ENCODE assay signal across 39 cellular contexts in genomic region chr16:58286280-58286679, GRCh38. TPM values are rescaled to one million over a fixed set of nuclear protein-coding genes. Genes with fewer than 3 reads are reported as not detected.
"Had no signal": no experiment of that assay in that cellular context is flagged by ENCODE, and none has a peak within 500 bp of the region (broad histone marks: within the 10 kb centered on the region; RNA-seq: fewer than 3 reads in every experiment).

No MANE protein-coding gene starts in this region.

- H3K27ac ChIP-seq: adrenal gland, ascending aorta, body of pancreas, brain microvascular endothelial cell, breast epithelium, cardiac muscle cell had no signal

- H3K4me3 ChIP-seq: adrenal gland, ascending aorta, body of pancreas, breast epithelium, cardiac muscle cell had no signal

- DNase-seq: activated effector memory CD4-positive, alpha-beta T cell treated with anti-CD3 and anti-CD28 coated beads, Interleukin-2, amount 50 U/mL, for 16 hours; activated effector memory CD4-positive, alpha-beta T cell treated with Interleukin-2 at 50 U/mL for 16 hours; activated gamma-delta T cell; activated gamma-delta T cell treated with Interleukin-2 at 50 U/mL for 16 hours; activated naive CD4-positive, alpha-beta T cell; activated naive CD4-positive, alpha-beta T cell treated with anti-CD3 and anti-CD28 coated beads for 36 hours; activated naive CD4-positive, alpha-beta T cell treated with anti-CD3 and anti-CD28 coated beads, Interleukin-2, amount 10 ng/mL, durations not matched to agents 7 days and 5 days; activated naive CD4-positive, alpha-beta T cell treated with anti-CD3 and anti-CD28 coated beads, Interleukin-2, amount 50 U/mL, for 16 hours; activated naive CD4-positive, alpha-beta T cell treated with Interleukin-2 at 50 U/mL for 16 hours; activated naive CD8-positive, alpha-beta T cell treated with anti-CD3 and anti-CD28 coated beads for 36 hours; activated naive CD8-positive, alpha-beta T cell treated with anti-CD3 and anti-CD28 coated beads, Interleukin-2, amount 10 ng/mL, durations not matched to agents 7 days and 5 days; activated naive CD8-positive, alpha-beta T cell treated with anti-CD3 and anti-CD28 coated beads, Interleukin-2, amount 50 U/mL, for 24 hours; activated T-cell treated with anti-CD3 and anti-CD28 coated beads, Interleukin-2, amount 50 U/mL, for 1 hour; activated T-cell treated with anti-CD3 and anti-CD28 coated beads, Interleukin-2, amount 50 U/mL, for 24 hours; activated T-cell treated with anti-CD3 and anti-CD28 coated beads, Interleukin-2, amount 50 U/mL, for 4 hours; activated T-cell treated with anti-CD3 and anti-CD28 coated beads, Interleukin-2, amount 50 U/mL, for 48 hours; activated T-cell treated with anti-CD3 and anti-CD28 coated beads, Interleukin-2, amount 50 U/mL, for 72 hours; adrenal gland; amniotic stem cell; amygdala; anterior cingulate cortex; aorta; body of pancreas; brain microvascular endothelial cell; caudate nucleus; central memory CD4-positive, alpha-beta T cell; cerebellar nuclear complex had no signal

- FAIRE-seq: astrocyte had no signal

- H3K27me3 ChIP-seq: adrenal gland, ascending aorta, body of pancreas, brain microvascular endothelial cell, breast epithelium, cardiac muscle cell had no signal

- H3K36me3 ChIP-seq: adrenal gland, ascending aorta, brain microvascular endothelial cell, breast epithelium, cardiac muscle cell had no signal

- H3K9me3 ChIP-seq: adrenal gland, ascending aorta, body of pancreas had no signal

- H3K4me1 ChIP-seq: adrenal gland, ascending aorta, body of pancreas, breast epithelium had no signal

- ATAC-seq: activated naive CD4-positive, alpha-beta T cell treated with anti-CD3 and anti-CD28 coated beads, Interleukin-2, amount 50 U/mL, for 72 hours; activated naive CD8-positive, alpha-beta T cell treated with anti-CD3 and anti-CD28 coated beads, Interleukin-2, amount 50 U/mL, for 24 hours; activated T-cell treated with anti-CD3 and anti-CD28 coated beads, Interleukin-2, amount 50 U/mL, for 4 hours; activated T-cell treated with anti-CD3 and anti-CD28 coated beads, Interleukin-2, amount 50 U/mL, for 72 hours; activated T-helper 17 cell treated with anti-CD3 and anti-CD28 coated beads, Interleukin-2, amount 50 U/mL, for 72 hours; body of pancreas had no signal

RNA-seq across cellular contexts. Expression of gene PRSS54, which starts 8.5 kb away (rescaled TPM):
- total RNA-seq: activated naive CD4-positive, alpha-beta T cell treated with anti-CD3 and anti-CD28 coated beads for 36 hours; activated naive CD4-positive, alpha-beta T cell treated with anti-CD3 and anti-CD28 coated beads, Interleukin-2, amount 50 U/mL, for 72 hours; activated naive CD8-positive, alpha-beta T cell treated with anti-CD3 and anti-CD28 coated beads for 36 hours; activated naive CD8-positive, alpha-beta T cell treated with anti-CD3 and anti-CD28 coated beads, Interleukin-2, amount 10 ng/mL, durations not matched to agents 7 days and 5 days; activated T-cell treated with anti-CD3 and anti-CD28 coated beads, Interleukin-2, amount 50 U/mL, for 4 hours; activated T-cell treated with anti-CD3 and anti-CD28 coated beads, Interleukin-2, amount 50 U/mL, for 72 hours; activated T-helper 1 cell treated with anti-CD3 and anti-CD28 coated beads, Interleukin-12 subunit alpha, Interleukin-12 subunit beta, Interleukin-2, Interleukin-4 antibody, amounts not matched to agents 30 ng/mL and 10 ng/mL and 1 ng/mL, durations not matched to agents 14 hours and 24 hours and 36 hours; activated T-helper 17 cell treated with anti-CD3 and anti-CD28 coated beads, Interleukin-2, amount 50 U/mL, for 72 hours; activated T-helper 2 cell treated with anti-CD3 and anti-CD28 coated beads, Interferon-gamma antibody, Interleukin-2, Interleukin-4, amounts not matched to agents 10 μg/mL and 5 μg/mL and 100 μg/mL, durations not matched to agents 14 hours and 24 hours and 36 hours; adrenal gland; aorta; ascending aorta; astrocyte; body of pancreas; breast epithelium; bronchial epithelial cell; cardiac muscle cell; cardiac septum; cerebellum; chondrocyte had no signal
- polyA plus RNA-seq: adrenal gland, aorta, cardiac muscle cell had no signal
